34 cellular contexts compared by ENCODE assay signal in genomic region chrX:122422547-122422946, GRCh38.
"Had no signal": no experiment of that assay in that cellular context is flagged by ENCODE, and none has a peak within 500 bp of the region (broad histone marks: within the 10 kb centered on the region; RNA-seq: fewer than 3 reads in every experiment).

No MANE protein-coding gene starts in this region.

- H3K4me3 Mint-ChIP-seq: activated B cell treated with CpG ODN at 0.5 μM for 24 hours; activated CD4-positive, alpha-beta memory T cell treated with anti-CD3 and anti-CD28 coated beads for 36 hours; activated naive CD4-positive, alpha-beta T cell treated with anti-CD3 and anti-CD28 coated beads, Interleukin-2, amount 10 ng/mL, durations not matched to agents 7 days and 5 days; activated naive CD8-positive, alpha-beta T cell; activated naive CD8-positive, alpha-beta T cell treated with anti-CD3 and anti-CD28 coated beads, Interleukin-2, amount 50 U/mL, for 24 hours; activated T-cell treated with anti-CD3 and anti-CD28 coated beads, Interleukin-2, amount 50 U/mL, for 4 hours; activated T-helper 1 cell treated with anti-CD3 and anti-CD28 coated beads, Interleukin-12 subunit alpha, Interleukin-12 subunit beta, Interleukin-2, Interleukin-4 antibody, amounts not matched to agents 30 ng/mL and 10 ng/mL and 1 ng/mL, durations not matched to agents 14 hours and 24 hours and 36 hours had no signal

- H3K27ac Mint-ChIP-seq: activated B cell treated with CpG ODN at 0.5 μM for 24 hours; activated CD4-positive, alpha-beta memory T cell treated with anti-CD3 and anti-CD28 coated beads for 36 hours; activated naive CD4-positive, alpha-beta T cell treated with anti-CD3 and anti-CD28 coated beads, Interleukin-2, amount 10 ng/mL, durations not matched to agents 7 days and 5 days; activated naive CD8-positive, alpha-beta T cell; activated naive CD8-positive, alpha-beta T cell treated with anti-CD3 and anti-CD28 coated beads, Interleukin-2, amount 50 U/mL, for 24 hours; activated T-helper 1 cell treated with anti-CD3 and anti-CD28 coated beads, Interleukin-12 subunit alpha, Interleukin-12 subunit beta, Interleukin-2, Interleukin-4 antibody, amounts not matched to agents 30 ng/mL and 10 ng/mL and 1 ng/mL, durations not matched to agents 14 hours and 24 hours and 36 hours had no signal

- H3K4me3 ChIP-seq: Peyer's patch had no signal

- ATAC-seq: activated naive CD8-positive, alpha-beta T cell treated with anti-CD3 and anti-CD28 coated beads, Interleukin-2, amount 50 U/mL, for 24 hours; activated T-cell treated with anti-CD3 and anti-CD28 coated beads, Interleukin-2, amount 50 U/mL, for 4 hours; PC-3 had no signal

- DNase-seq: activated B cell treated with CpG ODN at 0.5 μM for 24 hours; activated CD4-positive, alpha-beta memory T cell treated with anti-CD3 and anti-CD28 coated beads for 36 hours; activated CD4-positive, alpha-beta T cell treated with anti-CD3 and anti-CD28 coated beads for 4 hours; activated CD4-positive, alpha-beta T cell treated with anti-CD3 and anti-CD28 coated beads, Interleukin-2, amount 50 U/mL, for 1 hour; activated CD4-positive, CD25-positive, alpha-beta regulatory T cell treated with anti-CD3 and anti-CD28 coated beads, Interleukin-2, amount 50 U/mL, for 72 hours; activated CD8-positive, alpha-beta memory T cell treated with anti-CD3 and anti-CD28 coated beads, Interleukin-2, amount 50 U/mL, for 4 hours; activated naive CD4-positive, alpha-beta T cell treated with anti-CD3 and anti-CD28 coated beads, Interleukin-2, amount 10 ng/mL, durations not matched to agents 7 days and 5 days; activated naive CD8-positive, alpha-beta T cell treated with anti-CD3 and anti-CD28 coated beads, Interleukin-2, amount 50 U/mL, for 24 hours; activated T-cell treated with anti-CD3 and anti-CD28 coated beads for 4 hours; activated T-cell treated with anti-CD3 and anti-CD28 coated beads, Interleukin-2, amount 50 U/mL, for 4 hours; anterior cingulate cortex; MM.1S; MV-4-11; NCI-H1092; NCI-H1436 treated with DMSO at 0.1 percent for 48 hours; NCI-H1694 treated with DMSO at 0.1 percent for 48 hours; NCI-H2029 treated with DMSO at 0.1 percent for 48 hours; NCI-H2107; NCI-H2171; NCI-H510A; NCI-H526; NCI-H748 treated with DMSO at 0.1 percent for 48 hours; NK-92 treated with Interleukin-12 subunit alpha and Interleukin-12 subunit beta, amount 100 ng/mL, for 24 hours; PC-3; Peyer's patch; RPMI8226; SW 1271; T-helper 1 cell; T-helper 2 cell; T-helper 9 cell had no signal

- H3K4me2 ChIP-seq: KMS-11 had no signal

- H3K4me1 Mint-ChIP-seq: activated B cell treated with CpG ODN at 0.5 μM for 24 hours; activated naive CD4-positive, alpha-beta T cell treated with anti-CD3 and anti-CD28 coated beads, Interleukin-2, amount 10 ng/mL, durations not matched to agents 7 days and 5 days; activated naive CD8-positive, alpha-beta T cell treated with anti-CD3 and anti-CD28 coated beads, Interleukin-2, amount 50 U/mL, for 24 hours had no signal

- H3K4me1 ChIP-seq: Peyer's patch had no signal

- H3K9me3 ChIP-seq: Peyer's patch had no signal

- H3K27me3 ChIP-seq: Peyer's patch had no signal

- H3K9ac ChIP-seq: KMS-11 had no signal

- H3K36me3 Mint-ChIP-seq: activated CD4-positive, alpha-beta memory T cell treated with anti-CD3 and anti-CD28 coated beads for 36 hours; activated naive CD4-positive, alpha-beta T cell treated with anti-CD3 and anti-CD28 coated beads, Interleukin-2, amount 10 ng/mL, durations not matched to agents 7 days and 5 days; activated naive CD8-positive, alpha-beta T cell had no signal

- H3K27me3 Mint-ChIP-seq: activated B cell treated with CpG ODN at 0.5 μM for 24 hours; activated CD4-positive, alpha-beta memory T cell treated with anti-CD3 and anti-CD28 coated beads for 36 hours; activated naive CD4-positive, alpha-beta T cell treated with anti-CD3 and anti-CD28 coated beads, Interleukin-2, amount 10 ng/mL, durations not matched to agents 7 days and 5 days; activated naive CD8-positive, alpha-beta T cell; activated naive CD8-positive, alpha-beta T cell treated with anti-CD3 and anti-CD28 coated beads, Interleukin-2, amount 50 U/mL, for 24 hours had no signal

- H3K9me3 Mint-ChIP-seq: activated CD4-positive, alpha-beta memory T cell treated with anti-CD3 and anti-CD28 coated beads for 36 hours; activated naive CD4-positive, alpha-beta T cell treated with anti-CD3 and anti-CD28 coated beads, Interleukin-2, amount 10 ng/mL, durations not matched to agents 7 days and 5 days; activated naive CD8-positive, alpha-beta T cell treated with anti-CD3 and anti-CD28 coated beads, Interleukin-2, amount 50 U/mL, for 24 hours; activated T-cell treated with anti-CD3 and anti-CD28 coated beads, Interleukin-2, amount 50 U/mL, for 4 hours; activated T-helper 1 cell treated with anti-CD3 and anti-CD28 coated beads, Interleukin-12 subunit alpha, Interleukin-12 subunit beta, Interleukin-2, Interleukin-4 antibody, amounts not matched to agents 30 ng/mL and 10 ng/mL and 1 ng/mL, durations not matched to agents 14 hours and 24 hours and 36 hours had no signal

- H3K27ac ChIP-seq: KMS-11, Peyer's patch, VCaP had no signal

- H3K36me3 ChIP-seq: Peyer's patch had no signal
